ENCODE assay signal across 21 cellular contexts in the genomic region with DNA sequence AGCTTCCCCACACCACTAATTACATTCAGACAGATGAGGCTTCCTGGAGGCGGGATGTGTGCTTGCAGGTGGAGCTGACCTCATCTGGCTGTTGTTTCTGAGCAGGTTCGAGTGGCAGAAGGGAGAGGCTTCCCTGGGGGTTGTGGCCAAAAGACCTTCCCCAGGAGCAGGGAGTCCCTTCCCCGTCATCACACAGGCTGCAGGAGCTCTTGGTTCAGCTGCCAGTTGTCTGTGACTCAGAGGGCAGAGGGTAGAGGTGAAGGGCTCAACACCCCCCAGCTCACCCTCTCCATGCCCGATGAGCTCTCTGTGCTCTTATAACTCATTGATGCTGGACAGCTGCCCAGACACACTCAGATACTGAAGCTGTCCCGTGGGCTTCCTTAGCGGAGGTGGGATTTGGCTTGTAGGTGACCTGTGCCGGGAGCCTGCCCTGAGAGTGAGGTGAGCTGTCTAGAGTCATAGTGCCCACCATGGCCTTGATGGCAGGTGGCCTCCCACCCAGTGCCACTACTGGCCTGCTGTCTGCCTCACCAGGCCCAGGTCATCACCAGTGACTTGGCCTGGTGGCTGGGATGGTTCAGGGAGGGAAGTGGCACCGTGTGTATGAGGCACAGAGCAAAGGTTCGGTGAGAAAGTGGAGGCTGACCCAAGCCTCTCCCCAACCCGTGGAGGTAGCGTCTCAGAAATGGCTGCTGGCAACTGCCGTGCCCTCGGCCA.
A peak's percentile ranks its signal among the peaks of the same experiment; 100 is the strongest.
DNase-seq lines count a peak whose midpoint lies in the region; TF ChIP-seq lines count a peak whose summit lies in the region.
"Had no signal": no experiment of that assay in that cellular context is flagged by ENCODE, and none has a peak within 500 bp of the region (broad histone marks: within the 10 kb centered on the region; RNA-seq: fewer than 3 reads in every experiment).

No MANE protein-coding gene starts in this region.

- H3K18ac ChIP-seq in mesendoderm (ENCODE audit: low read length): no peak overlapping the region

- no peak overlapping the region for H2BK5ac ChIP-seq in mesendoderm (ENCODE audit: low read length)

- H4K5ac ChIP-seq in mesendoderm (ENCODE audit: low read length): no peak overlapping the region

- H3K79me2 ChIP-seq in mesendoderm (ENCODE audit: control insufficient read depth, insufficient read depth, low read length): no peaks in the 10 kb centered on the region

- H3K4ac ChIP-seq in mesendoderm (ENCODE audit: low read depth, low read length): no peak overlapping the region

- peak in 2 of 3 experiments; percentile 65 to 88 for DNase-seq in NCI-H1417 (lab: John Stamatoyannopoulos, UW)
- DNase-seq in NCI-H1417 treated with DMSO at 0.1 percent for 48 hours (lab: John Stamatoyannopoulos, UW): no peak
- peak; percentile 41 for DNase-seq in H7
- peak; percentile 24 for DNase-seq in NCI-H69 (lab: John Stamatoyannopoulos, UW)
- DNase-seq in mesenteric fat pad (ENCODE audit: low spot score): peak; percentile 81
- no peak for DNase-seq in mesendoderm
- no peak for DNase-seq in GM13977 (ENCODE audit: low spot score)
- no peak for DNase-seq in NCI-H1694 (lab: John Stamatoyannopoulos, UW)
- DNase-seq: COR-L47; DMS 273 treated with DMSO at 0.1 percent for 48 hours; EL; GOT3; NCI-H1092 treated with DMSO at 0.1 percent for 48 hours; NCI-H1930; NCI-H2227 treated with DMSO at 0.1 percent for 48 hours; NCI-H526; NK-92 treated with Interleukin-12 subunit alpha and Interleukin-12 subunit beta, amount 100 ng/mL, for 24 hours; OCI-M1; SHP77 treated with DMSO at 0.1 percent for 48 hours; T-helper 1 cell had no signal

- WGBS in mesendoderm (ENCODE audit: extremely low coverage, insufficient coverage, low lambda C conversion rate): no CpG with 5 or more reads among the region's 13 CpGs

- H3K79me1 ChIP-seq in mesendoderm (ENCODE audit: low read length): no peaks in the 10 kb centered on the region

- H4K8ac ChIP-seq in mesendoderm (ENCODE audit: low read depth, low read length): no peak overlapping the region

- H3K56ac ChIP-seq in mesendoderm (ENCODE audit: low read length): no peak overlapping the region

- no peak overlapping the region for H2BK120ac ChIP-seq in mesendoderm (ENCODE audit: low read depth, low read length)

- H3K23ac ChIP-seq in mesendoderm (ENCODE audit: low read length): no peak overlapping the region

- no peak overlapping the region for H3K4me2 ChIP-seq in mesendoderm (ENCODE audit: low read length)

- H3K27ac ChIP-seq in mesendoderm (ENCODE audit: low read depth, low read length): no peak overlapping the region

- no peaks in the 10 kb centered on the region for H3K27me3 ChIP-seq in H7 (ENCODE audit: control insufficient read depth, insufficient read depth, low read length)
- H3K27me3 ChIP-seq in mesendoderm (ENCODE audit: insufficient read depth, low read length, poor library complexity): no peaks in the 10 kb centered on the region

- H3K9ac ChIP-seq in mesendoderm (ENCODE audit: low read length): no peak overlapping the region

- H3K4me3 ChIP-seq in H7 (ENCODE audit: insufficient read depth, low read depth, low read length) (no peak overlapping the region), mesendoderm (ENCODE audit: low read length) (no peak overlapping the region)
- H3K4me3 ChIP-seq: GM12878 had no signal

- H3K4me1 ChIP-seq in mesendoderm (ENCODE audit: control insufficient read depth, low read depth, low read length): no peaks in the 10 kb centered on the region

- in situ Hi-C loops in GM13977 (cut with MboI; ENCODE audit: low pct_unique_long_range_greater_than_20kb, low sequenced_read_pairs, unreplicated experiment): no loop called here

- H3K36me3 ChIP-seq in H7 (replicated peaks; ENCODE audit: control insufficient read depth, insufficient read depth, low read length): no peaks in the 10 kb centered on the region
- H3K36me3 ChIP-seq in mesendoderm (ENCODE audit: control insufficient read depth, insufficient read depth, low read length): no peaks in the 10 kb centered on the region

- no peak for TF ChIP-seq CTCF in GM13977 (IDR thresholded peaks at IDR 0.05; ENCODE audit: extremely low read depth, insufficient read depth, missing control alignments)

- no peak overlapping the region for H2AK5ac ChIP-seq in mesendoderm (ENCODE audit: low read length)

- no peak overlapping the region for H2BK15ac ChIP-seq in mesendoderm (replicated peaks; ENCODE audit: low read depth)

Comparison
In these comparisons a context has a peak if more than half of its experiments do, and no peak if none do; other contexts are left out.
1. DNase-seq: peak in NCI-H1417 (2 of 3), H7 (single experiment), NCI-H69 (single experiment) and mesenteric fat pad (single experiment); none in NCI-H1417 treated with DMSO at 0.1 percent for 48 hours (single experiment), mesendoderm (single experiment), GM13977 (single experiment) and NCI-H1694 (single experiment).